ENCODE assay signal across 8 cellular contexts in genomic region chr14:77023001-77023996, GRCh38. TPM values are rescaled to one million over a fixed set of nuclear protein-coding genes. Genes with fewer than 3 reads are reported as not detected.
DNase-seq lines count a peak whose midpoint lies in the region; ATAC-seq and TF ChIP-seq lines count a peak whose summit lies in the region.

No MANE protein-coding gene starts in this region.

- H3K9ac ChIP-seq in KMS-11, result peak overlapping the region; percentile 66

- no peaks in the 10 kb centered on the region for H3K9me3 ChIP-seq in gastroesophageal sphincter

- TF ChIP-seq CTCF in BJ (IDR thresholded peaks at IDR 0.05; ENCODE audit: insufficient read depth, low read depth, low read length) (peak; percentile 43), KMS-11 (conservative IDR thresholded peaks at IDR 0.05; ENCODE audit: low read depth, low read length) (no peak), gastroesophageal sphincter (IDR thresholded peaks at IDR 0.05) (peak in 3 of 4 experiments; percentile 34 to 51 (median 44)), progenitor cell of endocrine pancreas (IDR thresholded peaks at IDR 0.05; ENCODE audit: unreplicated experiment) (peak; percentile 37)

- H3K4me2 ChIP-seq in KMS-11, result peak overlapping the region; percentile 76

- H3K79me2 ChIP-seq in KMS-11 (ENCODE audit: insufficient read depth, low read depth), result peaks cover 39% of the 10 kb centered on the region

- TF ChIP-seq POLR2A in gastroesophageal sphincter (IDR thresholded peaks at IDR 0.05), result no peak

- H3K9me3 Mint-ChIP-seq in activated T-cell treated with anti-CD3 and anti-CD28 coated beads, Interleukin-2, amount 50 U/mL, for 4 hours, result no peaks in the 10 kb centered on the region
- H3K9me3 Mint-ChIP-seq in progenitor cell of endocrine pancreas (ENCODE audit: low read depth), result no peaks in the 10 kb centered on the region

- H3K27ac ChIP-seq in KMS-11, result peak overlapping the region; percentile 92
- H3K27ac ChIP-seq in gastroesophageal sphincter, result peak overlapping the region; percentile 50 to 100 (median 86)

- peak; percentile 5 to 10 for ATAC-seq in activated T-cell treated with anti-CD3 and anti-CD28 coated beads, Interleukin-2, amount 50 U/mL, for 4 hours
- ATAC-seq in gastroesophageal sphincter (no peak), GM18868 (IDR thresholded peaks at IDR 0.05; ENCODE audit: unreplicated experiment) (no peak)

- no peak for TF ChIP-seq EP300 in gastroesophageal sphincter (IDR thresholded peaks at IDR 0.05)

- H3K36me3 ChIP-seq in BJ (ENCODE audit: control insufficient read depth, insufficient read depth, low read length) (peaks cover 15% of the 10 kb centered on the region), KMS-11 (ENCODE audit: insufficient read depth) (no peaks in the 10 kb centered on the region), gastroesophageal sphincter (peaks cover 0 to 13% of the 10 kb centered on the region in 2 donors)

- peak overlapping the region; percentile 89 for H3K27ac Mint-ChIP-seq in progenitor cell of endocrine pancreas

- CTCF ChIA-PET in BJ (lab: Yijun Ruan, JAX), result interaction anchor here (0.6 to 9.3 kb wide), 18 partner anchors 9 to 313 kb away, joined by 3 to 95 read pairs (median 4); no protein-coding TSS in a partner anchor

- DNase-seq in BJ (ENCODE audit: low read depth) (no peak), progenitor cell of endocrine pancreas (ENCODE audit: low spot score, unreplicated experiment) (peak; percentile 57), HCEC 1CT (no peak), activated gamma-delta T cell treated with Interleukin-2 at 50 U/mL for 16 hours (no peak)
- DNase-seq in activated T-cell treated with anti-CD3 and anti-CD28 coated beads, Interleukin-2, amount 50 U/mL, for 4 hours, result no peak

- POLR2A ChIA-PET in BJ (lab: Charles Lee), result interaction anchor here (0.6 to 1.3 kb wide), 2 partner anchors 31 to 103 kb away, joined by 3 read pairs; no protein-coding TSS in a partner anchor

- H3K4me3 ChIP-seq in BJ (ENCODE audit: low read depth, low read length) (peak overlapping the region; percentile 73), KMS-11 (IDR thresholded peaks at IDR 0.05; ENCODE audit: insufficient read depth, low read depth, low read length) (no peak overlapping the region), gastroesophageal sphincter (peak overlapping the region; percentile 5 to 93)

- H3K4me3 Mint-ChIP-seq in activated T-cell treated with anti-CD3 and anti-CD28 coated beads, Interleukin-2, amount 50 U/mL, for 4 hours, result peak overlapping the region; percentile 14
- H3K4me3 Mint-ChIP-seq in progenitor cell of endocrine pancreas (ENCODE audit: low read depth), result peak overlapping the region; percentile 48

- WGBS in gastroesophageal sphincter (ENCODE audit: low coverage in 1 of 2), 2 donors, result 32 to 33% methylated on average over 12 to 14 of the region's 17 CpGs

- peaks cover 42% of the 10 kb centered on the region for H3K4me1 Mint-ChIP-seq in activated T-cell treated with anti-CD3 and anti-CD28 coated beads, Interleukin-2, amount 50 U/mL, for 4 hours (ENCODE audit: low read depth)
- peaks cover 29% of the 10 kb centered on the region for H3K4me1 Mint-ChIP-seq in progenitor cell of endocrine pancreas (ENCODE audit: low read depth)

- H3K27me3 ChIP-seq in BJ (ENCODE audit: control insufficient read depth, insufficient read depth, low read length) (no peaks in the 10 kb centered on the region), KMS-11 (ENCODE audit: insufficient read depth, low read depth) (no peaks in the 10 kb centered on the region), gastroesophageal sphincter (no peaks in the 10 kb centered on the region)

- H3K4me1 ChIP-seq in KMS-11 (ENCODE audit: low read depth, poor library complexity, severe bottlenecking) (peaks cover 40% of the 10 kb centered on the region), gastroesophageal sphincter (peaks cover 0 to 53% (median 18%) of the 10 kb centered on the region in 3 donors)

- no peak overlapping the region for H2AFZ ChIP-seq in KMS-11 (ENCODE audit: low read depth)

- H3K27me3 Mint-ChIP-seq in activated T-cell treated with anti-CD3 and anti-CD28 coated beads, Interleukin-2, amount 50 U/mL, for 4 hours (ENCODE audit: low read depth), result no peaks in the 10 kb centered on the region
- H3K27me3 Mint-ChIP-seq in progenitor cell of endocrine pancreas, result no peaks in the 10 kb centered on the region

- H3K36me3 Mint-ChIP-seq in activated T-cell treated with anti-CD3 and anti-CD28 coated beads, Interleukin-2, amount 50 U/mL, for 4 hours (ENCODE audit: insufficient read depth), result peaks cover 7% of the 10 kb centered on the region
- H3K36me3 Mint-ChIP-seq in progenitor cell of endocrine pancreas (ENCODE audit: insufficient read depth), result peaks cover 3% of the 10 kb centered on the region

- H4K20me1 ChIP-seq in KMS-11 (ENCODE audit: insufficient read depth), result no peaks in the 10 kb centered on the region

RNA-seq across cellular contexts. Expression of gene IRF2BPL, which starts 5.2 kb away (rescaled TPM):
- 11.3 and 17.6 TPM in 2 replicates for polyA plus RNA-seq in BJ (2011; rRNA removed)
- 11.8 and 15.8 TPM in 2 replicates for polyA minus RNA-seq in BJ (2011; rRNA and poly(A)+ RNA removed)
- total RNA-seq in activated T-cell treated with anti-CD3 and anti-CD28 coated beads, Interleukin-2, amount 50 U/mL, for 4 hours, result 10 to 100 TPM; 29.5 to 37.1 (median 32.7) TPM
- total RNA-seq in gastroesophageal sphincter, result 10 to 100 TPM; 53.7 to 75.6 (median 59.9) TPM
- 51.1 and 56.2 TPM in 2 replicates for total RNA-seq in progenitor cell of endocrine pancreas

Comparison
In these comparisons a context has a peak if more than half of its experiments do, and no peak if none do; other contexts are left out.
1. ATAC-seq: peak in activated T-cell treated with anti-CD3 and anti-CD28 coated beads, Interleukin-2, amount 50 U/mL, for 4 hours (2 of 2); none in gastroesophageal sphincter (single experiment) and GM18868 (single experiment).